14 cellular contexts compared by ENCODE assay signal in the genomic region with DNA sequence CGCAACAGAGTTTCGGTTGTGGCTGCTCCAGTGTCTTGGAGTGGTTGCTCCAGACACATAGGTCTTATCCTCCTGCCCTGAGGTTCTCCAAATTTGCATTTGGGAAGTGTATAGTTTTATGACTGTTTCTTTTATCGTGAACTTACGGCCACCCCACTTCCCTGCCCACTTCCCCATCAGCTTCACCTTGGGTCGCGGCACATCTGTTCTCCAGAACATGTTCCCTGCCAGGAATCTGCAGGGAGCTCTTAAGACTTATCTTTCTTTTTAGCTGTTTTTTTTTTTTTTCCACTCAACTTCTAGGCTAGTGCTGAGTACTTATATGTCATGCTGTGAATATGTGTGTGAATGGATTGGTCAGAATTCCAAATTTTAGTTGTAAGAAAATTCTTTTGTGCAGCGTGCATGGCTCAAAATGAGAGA.
DNase-seq lines count a peak whose midpoint lies in the region; ATAC-seq, FAIRE-seq and TF ChIP-seq lines count a peak whose summit lies in the region.
"Had no signal": no experiment of that assay in that cellular context is flagged by ENCODE, and none has a peak within 500 bp of the region (broad histone marks: within the 10 kb centered on the region; RNA-seq: fewer than 3 reads in every experiment).

No MANE protein-coding gene starts in this region.

- no peak overlapping the region for H2AFZ ChIP-seq in OCI-LY3 (ENCODE audit: low read depth, low read length)

- no peak overlapping the region for H3K27ac ChIP-seq in BLaER1
- H3K27ac ChIP-seq in OCI-LY3 (ENCODE audit: low read length) = peak overlapping the region; percentile 94; the same call in 1 of the 2 replicates
- H3K27ac ChIP-seq in esophagus squamous epithelium = peak overlapping the region; percentile 6 to 69 (median 29)
- peak overlapping the region in 3 of 4 donors; percentile 3 to 56 (median 55) for H3K27ac ChIP-seq in pancreas

- TF ChIP-seq POLR2A in esophagus squamous epithelium (IDR thresholded peaks at IDR 0.05) = no peak

- H4K20me1 ChIP-seq in BLaER1 = peaks cover 33% of the 10 kb centered on the region
- peaks cover 27% of the 10 kb centered on the region; the same call in 1 of the 2 replicates for H4K20me1 ChIP-seq in OCI-LY3 (ENCODE audit: insufficient read depth, low read length)

- no peak for TF ChIP-seq CTCF in OCI-LY3 (IDR thresholded peaks at IDR 0.05; ENCODE audit: low read depth, low read length)
- TF ChIP-seq CTCF in esophagus squamous epithelium (IDR thresholded peaks at IDR 0.05) = no peak
- TF ChIP-seq CTCF in pancreas (IDR thresholded peaks at IDR 0.05) = no peak

- peak overlapping the region; percentile 82 for H3K4me2 ChIP-seq in BLaER1
- peak overlapping the region; percentile 40 for H3K4me2 ChIP-seq in OCI-LY3 (ENCODE audit: low read length)

- ATAC-seq in pancreas (peak in 3 of 4 donors; percentile 4 to 32 (median 6)), HG02588 (IDR thresholded peaks at IDR 0.05; ENCODE audit: unreplicated experiment) (no peak), HG03571 (IDR thresholded peaks at IDR 0.05; ENCODE audit: unreplicated experiment) (no peak)
- ATAC-seq: HCT116 had no signal

- H3K9ac ChIP-seq in BLaER1 (no peak overlapping the region), OCI-LY3 (ENCODE audit: low read length) (no peak overlapping the region)

- peaks cover 18% of the 10 kb centered on the region; the same call in 1 of the 2 replicates for H3K9me3 ChIP-seq in BLaER1
- no peaks in the 10 kb centered on the region for H3K9me3 ChIP-seq in OCI-LY3 (ENCODE audit: insufficient read depth, low read length)
- no peaks in the 10 kb centered on the region for H3K9me3 ChIP-seq in esophagus squamous epithelium
- H3K9me3 ChIP-seq in pancreas = no peaks in the 10 kb centered on the region

- H3K36me3 ChIP-seq in BLaER1 (peaks cover 30% of the 10 kb centered on the region; the same call in 1 of the 2 replicates), OCI-LY3 (replicated peaks; ENCODE audit: low read depth, low read length) (peaks cover 9% of the 10 kb centered on the region), esophagus squamous epithelium (no peaks in the 10 kb centered on the region), pancreas (no peaks in the 10 kb centered on the region)

- DNase-seq in esophagus squamous epithelium (lab: John Stamatoyannopoulos, UW) (no peak), pancreas (peak in 1 of 6 donors; percentile 44), NCI-H82 (lab: John Stamatoyannopoulos, UW) (no peak), urothelium cell line (ENCODE audit: low spot score) (no peak)
- DNase-seq: activated CD4-positive, alpha-beta memory T cell treated with anti-CD3 and anti-CD28 coated beads, Interleukin-2, amount 10 ng/mL, durations not matched to agents 7 days and 5 days; activated naive CD8-positive, alpha-beta T cell treated with anti-CD3 and anti-CD28 coated beads for 36 hours; endodermal cell; islet precursor cell; SW 1271 had no signal

- intact Hi-C loops in esophagus squamous epithelium (cut with DNase I) (no loop called here), pancreas (cut with DNase I) (no loop called here)

- WGBS in esophagus squamous epithelium, 2 donors = 43 to 61% methylated on average over 7 of the region's 7 CpGs
- WGBS in pancreas, 2 donors = 34 to 37% methylated on average over 7 of the region's 7 CpGs

- no peak overlapping the region for H3K4me3 ChIP-seq in BLaER1
- H3K4me3 ChIP-seq in OCI-LY3 (ENCODE audit: low read length) = no peak overlapping the region
- H3K4me3 ChIP-seq in esophagus squamous epithelium = no peak overlapping the region
- no peak overlapping the region for H3K4me3 ChIP-seq in pancreas

- H3K79me2 ChIP-seq in OCI-LY3 (ENCODE audit: low read length) = peaks cover 94% of the 10 kb centered on the region

- FAIRE-seq in pancreas (lab: Jason Lieb, UNC) (no peak), urothelium cell line (lab: Jason Lieb, UNC) (no peak)

- H3K4me1 ChIP-seq in BLaER1 (peaks cover 67% of the 10 kb centered on the region), OCI-LY3 (ENCODE audit: low read length) (peaks cover 84% of the 10 kb centered on the region), esophagus squamous epithelium (peaks cover 18 to 82% (median 59%) of the 10 kb centered on the region in 3 donors), pancreas (peaks cover 32 to 72% (median 50%) of the 10 kb centered on the region in 3 donors)

- H3K27me3 ChIP-seq in BLaER1 = no peaks in the 10 kb centered on the region
- no peaks in the 10 kb centered on the region for H3K27me3 ChIP-seq in OCI-LY3 (ENCODE audit: low read depth, low read length)
- H3K27me3 ChIP-seq in esophagus squamous epithelium = no peaks in the 10 kb centered on the region
- no peaks in the 10 kb centered on the region for H3K27me3 ChIP-seq in pancreas

Comparison
In these comparisons a context has a peak if more than half of its experiments do, and no peak if none do; other contexts are left out.
1. ATAC-seq: peak in pancreas (3 of 4); none in HG02588 (single experiment) and HG03571 (single experiment).